Comparison of ENCODE assay signal across 25 cellular contexts in genomic region chr18:24799720-24800119, GRCh38.
"Had no signal": no experiment of that assay in that cellular context is flagged by ENCODE, and none has a peak within 500 bp of the region (broad histone marks: within the 10 kb centered on the region; RNA-seq: fewer than 3 reads in every experiment).

No MANE protein-coding gene starts in this region.

- H3K4me1 ChIP-seq: body of pancreas, gastroesophageal sphincter, heart right ventricle, right lobe of liver had no signal

- H3K4me1 Mint-ChIP-seq: activated B cell treated with CpG ODN at 0.5 μM for 24 hours; central memory CD8-positive, alpha-beta T cell; memory B cell; naive thymus-derived CD8-positive, alpha-beta T cell had no signal

- H3K27ac ChIP-seq: body of pancreas, coronary artery, gastroesophageal sphincter, heart right ventricle, right lobe of liver, upper lobe of left lung had no signal

- H3K36me3 ChIP-seq: gastroesophageal sphincter, heart right ventricle, right lobe of liver, upper lobe of left lung had no signal

- H3K4me3 ChIP-seq: body of pancreas, coronary artery, gastroesophageal sphincter, heart right ventricle, right lobe of liver, smooth muscle cell, upper lobe of left lung had no signal

- H3K9me3 Mint-ChIP-seq: activated B cell treated with CpG ODN at 0.5 μM for 24 hours; central memory CD8-positive, alpha-beta T cell; memory B cell had no signal

- DNase-seq: activated B cell treated with CpG ODN at 0.5 μM for 24 hours; activated CD4-positive, alpha-beta T cell treated with anti-CD3 and anti-CD28 coated beads for 48 hours; activated CD8-positive, alpha-beta memory T cell treated with anti-CD3 and anti-CD28 coated beads, Interleukin-2, amount 50 U/mL, for 4 hours; activated CD8-positive, alpha-beta T cell treated with anti-CD3 and anti-CD28 coated beads, Interleukin-2, amount 10 ng/mL, durations not matched to agents 7 days and 5 days; activated gamma-delta T cell treated with Interleukin-2 at 50 U/mL for 16 hours; activated T-cell treated with anti-CD3 and anti-CD28 coated beads, Interleukin-2, amount 50 U/mL, for 48 hours; amniotic stem cell; body of pancreas; effector CD8-positive, alpha-beta T cell; heart right ventricle; naive thymus-derived CD8-positive, alpha-beta T cell; occipital lobe; right lobe of liver; stimulated activated CD4-positive, alpha-beta T cell treated with anti-CD3 and anti-CD28 coated beads, Interleukin-4, amount 100 ng/mL, for 4 hours; stimulated activated CD8-positive, alpha-beta memory T cell treated with anti-CD3 and anti-CD28 coated beads, Interleukin-4, amount 100 ng/mL, for 48 hours; stimulated activated naive CD4-positive, alpha-beta T cell treated with Interleukin-2 at 50 U/mL for 16 hours; T-helper 2 cell had no signal

- H3K36me3 Mint-ChIP-seq: activated naive CD8-positive, alpha-beta T cell; memory B cell; naive thymus-derived CD8-positive, alpha-beta T cell had no signal

- H3K9me3 ChIP-seq: body of pancreas, gastroesophageal sphincter, heart right ventricle, right lobe of liver, upper lobe of left lung had no signal

- H3K27me3 Mint-ChIP-seq: activated B cell treated with CpG ODN at 0.5 μM for 24 hours had no signal

- H3K27ac Mint-ChIP-seq: activated B cell treated with CpG ODN at 0.5 μM for 24 hours; activated CD8-positive, alpha-beta T cell treated with anti-CD3 and anti-CD28 coated beads, Interleukin-2, amount 10 ng/mL, durations not matched to agents 7 days and 5 days; activated naive CD8-positive, alpha-beta T cell; memory B cell; naive thymus-derived CD8-positive, alpha-beta T cell; progenitor cell of endocrine pancreas had no signal

- H3K27me3 ChIP-seq: body of pancreas, gastroesophageal sphincter, heart right ventricle, right lobe of liver, upper lobe of left lung had no signal

- ATAC-seq: activated CD8-positive, alpha-beta T cell treated with anti-CD3 and anti-CD28 coated beads, Interleukin-2, amount 10 ng/mL, durations not matched to agents 7 days and 5 days; body of pancreas; gastroesophageal sphincter; heart right ventricle; naive thymus-derived CD8-positive, alpha-beta T cell had no signal

- H3K4me3 Mint-ChIP-seq: activated B cell treated with CpG ODN at 0.5 μM for 24 hours; activated CD8-positive, alpha-beta T cell treated with anti-CD3 and anti-CD28 coated beads, Interleukin-2, amount 10 ng/mL, durations not matched to agents 7 days and 5 days; activated naive CD8-positive, alpha-beta T cell; central memory CD8-positive, alpha-beta T cell; memory B cell; naive thymus-derived CD8-positive, alpha-beta T cell had no signal

- H3K4me2 ChIP-seq: smooth muscle cell had no signal
